In the genomic region with DNA sequence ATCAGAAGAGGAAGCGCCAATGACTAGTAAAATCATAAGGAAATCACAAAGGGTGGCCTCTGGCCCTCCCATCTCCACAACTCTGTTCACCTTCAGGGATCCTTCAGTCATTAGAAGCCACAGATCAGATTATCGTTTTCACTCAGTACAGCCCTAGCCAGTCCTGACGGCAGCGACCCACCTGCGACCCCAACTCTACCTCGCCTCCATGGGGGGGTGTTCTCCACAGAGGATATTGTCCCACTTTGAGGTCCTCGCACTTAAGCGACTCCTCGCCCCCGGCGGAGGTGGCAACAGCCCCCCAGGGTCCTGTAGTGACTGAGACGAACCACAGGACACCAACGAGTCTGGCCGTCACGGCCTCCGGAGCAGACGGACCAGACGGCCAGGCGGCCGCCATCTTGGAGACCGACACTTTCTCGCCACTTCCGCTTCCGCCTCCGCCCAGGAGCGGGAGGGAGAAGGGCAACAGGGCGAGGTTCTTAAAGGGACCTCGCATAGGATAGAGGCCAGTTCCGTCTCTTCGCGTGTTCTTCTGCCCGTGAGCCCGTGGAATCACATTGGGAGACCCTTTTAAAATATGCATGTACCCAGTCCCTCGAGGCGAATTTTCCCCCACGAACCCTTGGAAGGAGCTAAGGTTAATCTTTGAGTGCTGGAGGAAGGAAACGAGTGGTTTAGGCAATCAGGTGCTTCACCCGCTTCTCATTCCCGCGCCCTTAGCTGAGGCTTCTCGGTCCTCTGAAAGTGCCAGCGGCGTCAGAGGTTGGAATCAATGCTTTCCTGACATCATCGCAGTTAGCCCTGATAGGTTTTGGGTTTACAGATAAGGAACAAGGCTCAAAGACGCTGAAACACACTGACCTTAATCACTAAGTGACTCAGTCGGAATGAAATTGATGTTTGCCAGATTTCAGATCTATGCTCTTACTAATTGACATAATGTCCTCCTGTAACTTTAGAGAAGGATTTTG, we compare ENCODE assay signal across 1 cellular context.
A peak's percentile ranks its signal among the peaks of the same experiment; 100 is the strongest.
TF ChIP-seq lines count a peak whose summit lies in the region.

TSS of gene TM2D1 (minus strand) at position 421 of the 974 bp plus-strand sequence. CDS start at position 400, 21 bp downstream.

TF ChIP-seq in HCT116, 20 proteins besides CTCF, POLR2A, EP300 and RAD21 (continued from another document):
- TF ChIP-seq TCF7L2 (IDR thresholded peaks at IDR 0.05; ENCODE audit: borderline replicate concordance, extremely low read depth, insufficient read depth, insufficient read length) (no peak), CBX3 (IDR thresholded peaks at IDR 0.05; ENCODE audit: low read depth) (peak; percentile 94), CEBPB (IDR thresholded peaks at IDR 0.05; ENCODE audit: low read depth) (no peak; the same call in 1 of the 2 replicates), ATF3 (IDR thresholded peaks at IDR 0.05) (no peak; the same call in 1 of the 2 replicates), ZNF274 (IDR thresholded peaks at IDR 0.05; ENCODE audit: low read depth, low read length) (no peak), ZFX (IDR thresholded peaks at IDR 0.05) (peak; percentile 28; the same call in 1 of the 2 replicates), JUND (IDR thresholded peaks at IDR 0.05) (no peak; the same call in 1 of the 2 replicates), YY1 (IDR thresholded peaks at IDR 0.05; ENCODE audit: extremely low read depth, insufficient replicate concordance, low read depth, low read length) (peak; percentile 99), SP1 (IDR thresholded peaks at IDR 0.05; ENCODE audit: low read depth) (peak; percentile 94), SRF (IDR thresholded peaks at IDR 0.05; ENCODE audit: low read depth) (no peak; the same call in 1 of the 2 replicates), POLR2AphosphoS5 (IDR thresholded peaks at IDR 0.05; ENCODE audit: low read depth, low read length) (peak; percentile 98), SIN3A (IDR thresholded peaks at IDR 0.05; ENCODE audit: low read depth) (peak; percentile 95), MAX (IDR thresholded peaks at IDR 0.05) (peak; percentile 95), EGR1 (IDR thresholded peaks at IDR 0.05; ENCODE audit: low read depth) (peak; percentile 69)
